8 cellular contexts compared by ENCODE assay signal in the genomic region with DNA sequence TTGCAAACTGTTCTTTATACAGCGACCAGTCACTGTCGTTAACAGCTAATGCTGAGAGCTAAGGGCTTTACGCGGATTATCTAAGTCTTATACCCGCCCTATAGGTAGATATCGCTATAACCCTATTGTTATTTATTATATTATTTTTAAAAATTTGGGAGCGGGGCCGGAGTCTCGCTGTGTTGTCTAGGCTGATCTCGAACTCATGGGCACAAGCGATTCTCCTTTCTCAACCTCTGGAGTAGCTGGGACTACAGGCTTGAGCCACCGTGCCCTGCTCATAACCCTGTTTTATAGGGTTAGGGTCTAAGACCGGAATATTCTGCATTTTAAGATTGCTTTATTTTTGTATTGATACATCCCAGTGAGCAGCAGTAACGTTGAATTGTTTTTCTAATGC. TPM values are rescaled to one million over a fixed set of nuclear protein-coding genes. Genes with fewer than 3 reads are reported as not detected.
DNase-seq lines count a peak whose midpoint lies in the region; ATAC-seq and TF ChIP-seq lines count a peak whose summit lies in the region.

No MANE protein-coding gene starts in this region.

- H3K79me2 ChIP-seq in HCT116 (ENCODE audit: insufficient read depth, low read length) = peaks cover 56% of the 10 kb centered on the region

- intact Hi-C loops in HCT116 (cut with micrococcal nuclease) = no loop called here
- intact Hi-C loops in activated B cell treated with CpG ODN at 0.5 μM for 24 hours (cut with micrococcal nuclease) = loop anchor here (5.0 kb wide), 1 partner anchor 34 kb away; no protein-coding TSS in a partner anchor
- intact Hi-C loops in spleen (cut with DNase I; ENCODE audit: low total_unique reads) = no loop called here

- H3K36me3 Mint-ChIP-seq in activated B cell treated with CpG ODN at 0.5 μM for 24 hours (ENCODE audit: low read depth) = peaks cover 19% of the 10 kb centered on the region

- H3K27ac ChIP-seq in HCT116 (ENCODE audit: low read depth, low read length) (peak overlapping the region; percentile 81), iPS DF 6.9 (ENCODE audit: low read length) (no peak overlapping the region), spleen (peak overlapping the region; percentile 86 to 99 (median 95))

- ATAC-seq in HCT116 (no peak), activated B cell treated with CpG ODN at 0.5 μM for 24 hours (ENCODE audit: low read depth) (no peak), HG03045 (IDR thresholded peaks at IDR 0.05; ENCODE audit: unreplicated experiment) (no peak)

- H3K4me1 ChIP-seq in HCT116 (ENCODE audit: control insufficient read depth in 1 of 2, insufficient read depth in 2 of 2, low read length in 2 of 2) = peaks cover 11 to 21% of the 10 kb centered on the region in 2 experiments; a peak in 3 of 4 replicates
- H3K4me1 ChIP-seq in iPS DF 6.9 (ENCODE audit: control insufficient read depth, insufficient read depth, low read length) = 0 out of 2 replicates have a peak, but pooled peaks cover 1% of the 10 kb centered on the region
- peaks cover 25 to 68% (median 45%) of the 10 kb centered on the region in 6 donors for H3K4me1 ChIP-seq in spleen

- H2AFZ ChIP-seq in HCT116 (ENCODE audit: low read depth, low read length, poor library complexity, severe bottlenecking) = no peak overlapping the region

- no peaks in the 10 kb centered on the region for H3K9me3 Mint-ChIP-seq in activated B cell treated with CpG ODN at 0.5 μM for 24 hours

- H4K20me1 ChIP-seq in HCT116 (ENCODE audit: insufficient read depth) = peaks cover 3% of the 10 kb centered on the region; the same call in 1 of the 2 replicates

- H3K27ac Mint-ChIP-seq in activated B cell treated with CpG ODN at 0.5 μM for 24 hours = peak overlapping the region; percentile 94

- no peaks in the 10 kb centered on the region for H3K9me2 ChIP-seq in HCT116 (ENCODE audit: insufficient read depth)

- TF ChIP-seq CTCF in HCT116 (IDR thresholded peaks at IDR 0.05 in 2 of 3, conservative IDR thresholded peaks at IDR 0.05 in 1 of 3; ENCODE audit: borderline replicate concordance in 1 of 3, insufficient read depth in 1 of 3, low read depth in 2 of 3, low read length in 2 of 3) (no peak), activated B cell treated with CpG ODN at 0.5 μM for 24 hours (IDR thresholded peaks at IDR 0.05) (no peak), spleen (IDR thresholded peaks at IDR 0.05 in 8 of 11, conservative IDR thresholded peaks at IDR 0.05 in 3 of 11) (no peak)

- H3K4me3 Mint-ChIP-seq in activated B cell treated with CpG ODN at 0.5 μM for 24 hours = peak overlapping the region; percentile 99

- H3K4me3 ChIP-seq in HCT116 (replicated peaks in 1 of 2; ENCODE audit: low read depth in 1 of 2, low read length in 2 of 2) (peak overlapping the region; percentile 93 to 98), iPS DF 6.9 (ENCODE audit: low read length) (peak overlapping the region; percentile 82), spleen (peak overlapping the region; percentile 64 to 97 (median 92))

- DNase-seq in HCT116 (ENCODE audit: low read depth, low spot score) (no peak), activated B cell treated with CpG ODN at 0.5 μM for 24 hours (no peak), iPS DF 6.9 (ENCODE audit: low read depth, low spot score) (no peak), spleen (no peak), DMS 273 treated with DMSO at 0.1 percent for 48 hours (lab: John Stamatoyannopoulos, UW) (no peak), hippocampal formation (lab: John Stamatoyannopoulos, UW) (no peak), NCI-H2107 (lab: John Stamatoyannopoulos, UW) (no peak)

- BruUV-seq in HCT116 (replicated peaks; lab: Mats Ljungman, UMichigan) = no TSS peak

- CTCF ChIA-PET in HCT116 (lab: Charles Lee) = interaction anchor here (1.0 kb wide), 1 partner anchor 46 kb away, joined by 3 read pairs; a partner anchor contains a TSS
- CTCF ChIA-PET in activated B cell treated with CpG ODN at 0.5 μM for 24 hours (lab: Charles Lee) = no interaction called here

- POLR2A ChIA-PET in HCT116 (lab: Charles Lee) (interaction anchor here (1.0 to 2.8 kb wide), 3 partner anchors 50 to 109 kb away, joined by 3 to 21 read pairs (median 4); a partner anchor contains a TSS), activated B cell treated with CpG ODN at 0.5 μM for 24 hours (lab: Charles Lee) (interaction anchor here (0.6 to 1.8 kb wide), 7 partner anchors 12 to 491 kb away, joined by 3 to 5 read pairs (median 4); no protein-coding TSS in a partner anchor)

- no peaks in the 10 kb centered on the region; a peak in 1 of 4 replicates for H3K9me3 ChIP-seq in HCT116 (ENCODE audit: control insufficient read depth in 1 of 2, insufficient read depth in 1 of 2, low read depth in 1 of 2, low read length in 2 of 2)
- no peaks in the 10 kb centered on the region for H3K9me3 ChIP-seq in iPS DF 6.9 (ENCODE audit: control insufficient read depth, insufficient read depth, low read length)
- H3K9me3 ChIP-seq in spleen = no peaks in the 10 kb centered on the region

- H3K27me3 ChIP-seq in HCT116 (ENCODE audit: insufficient read depth, low read length) = no peaks in the 10 kb centered on the region
- H3K27me3 ChIP-seq in iPS DF 6.9 (ENCODE audit: control insufficient read depth, insufficient read depth, low read length) = no peaks in the 10 kb centered on the region
- H3K27me3 ChIP-seq in spleen (replicated peaks in 1 of 7) = no peaks in the 10 kb centered on the region

- RAD21 ChIA-PET in HCT116 (lab: Charles Lee; ENCODE audit: low non-redundant PET in 1 of 2, low total read pairs in 2 of 2, uncharacterized antibody in 2 of 2, unreplicated experiment in 2 of 2) = interaction anchor here in 1 of 2 experiments (0.7 kb wide), 1 partner anchor 62 kb away, joined by 3 read pairs; no protein-coding TSS in a partner anchor

- H3K4me2 ChIP-seq in HCT116 (ENCODE audit: low read length) = peak overlapping the region; percentile 84

- H3K36me3 ChIP-seq in HCT116 (ENCODE audit: control insufficient read depth in 1 of 2, insufficient read depth in 2 of 2, low read length in 2 of 2) = peaks cover 7 to 13% of the 10 kb centered on the region in 2 experiments; a peak in 3 of 4 replicates
- H3K36me3 ChIP-seq in iPS DF 6.9 (ENCODE audit: control insufficient read depth, insufficient read depth, low read length) = peaks cover 5% of the 10 kb centered on the region
- H3K36me3 ChIP-seq in spleen = peaks cover 0 to 16% (median 8%) of the 10 kb centered on the region in 6 donors

- TF ChIP-seq RAD21 in HCT116 (IDR thresholded peaks at IDR 0.05; ENCODE audit: low read depth) = no peak

- peak overlapping the region; percentile 99 for H3K9ac ChIP-seq in HCT116 (ENCODE audit: low read length)

- no peaks in the 10 kb centered on the region for H3K27me3 Mint-ChIP-seq in activated B cell treated with CpG ODN at 0.5 μM for 24 hours

- WGBS in iPS DF 6.9 (ENCODE audit: insufficient coverage, insufficient read length) = no CpG with 5 or more reads among the region's 14 CpGs
- WGBS in spleen, 5 donors = 13 to 18% (median 17%) methylated on average over 14 of the region's 14 CpGs

- H3K4me1 Mint-ChIP-seq in activated B cell treated with CpG ODN at 0.5 μM for 24 hours = peaks cover 41% of the 10 kb centered on the region

- TF ChIP-seq POLR2A in HCT116 (IDR thresholded peaks at IDR 0.05; ENCODE audit: borderline replicate concordance, extremely low read depth, insufficient read depth, insufficient read length) (no peak), spleen (IDR thresholded peaks at IDR 0.05) (no peak)

TF ChIP-seq in HCT116, 20 proteins besides CTCF, POLR2A, EP300 and RAD21 (continues in another document):
- TF ChIP-seq FOSL1 (IDR thresholded peaks at IDR 0.05; ENCODE audit: low read depth) = no peak
- no peak for TF ChIP-seq POLR2AphosphoS5 (IDR thresholded peaks at IDR 0.05; ENCODE audit: low read depth, low read length)
- TF ChIP-seq, protein P1, sequence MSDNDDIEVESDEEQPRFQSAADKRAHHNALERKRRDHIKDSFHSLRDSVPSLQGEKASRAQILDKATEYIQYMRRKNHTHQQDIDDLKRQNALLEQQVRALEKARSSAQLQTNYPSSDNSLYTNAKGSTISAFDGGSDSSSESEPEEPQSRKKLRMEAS (IDR thresholded peaks at IDR 0.05) = no peak
- TF ChIP-seq, protein P2, sequence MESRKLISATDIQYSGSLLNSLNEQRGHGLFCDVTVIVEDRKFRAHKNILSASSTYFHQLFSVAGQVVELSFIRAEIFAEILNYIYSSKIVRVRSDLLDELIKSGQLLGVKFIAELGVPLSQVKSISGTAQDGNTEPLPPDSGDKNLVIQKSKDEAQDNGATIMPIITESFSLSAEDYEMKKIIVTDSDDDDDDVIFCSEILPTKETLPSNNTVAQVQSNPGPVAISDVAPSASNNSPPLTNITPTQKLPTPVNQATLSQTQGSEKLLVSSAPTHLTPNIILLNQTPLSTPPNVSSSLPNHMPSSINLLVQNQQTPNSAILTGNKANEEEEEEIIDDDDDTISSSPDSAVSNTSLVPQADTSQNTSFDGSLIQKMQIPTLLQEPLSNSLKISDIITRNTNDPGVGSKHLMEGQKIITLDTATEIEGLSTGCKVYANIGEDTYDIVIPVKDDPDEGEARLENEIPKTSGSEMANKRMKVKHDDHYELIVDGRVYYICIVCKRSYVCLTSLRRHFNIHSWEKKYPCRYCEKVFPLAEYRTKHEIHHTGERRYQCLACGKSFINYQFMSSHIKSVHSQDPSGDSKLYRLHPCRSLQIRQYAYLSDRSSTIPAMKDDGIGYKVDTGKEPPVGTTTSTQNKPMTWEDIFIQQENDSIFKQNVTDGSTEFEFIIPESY (IDR thresholded peaks at IDR 0.05; ENCODE audit: extremely low read depth, insufficient replicate concordance, low read length) = no peak
- TF ChIP-seq SP1 (IDR thresholded peaks at IDR 0.05; ENCODE audit: low read depth) = no peak
- no peak for TF ChIP-seq ZFX (IDR thresholded peaks at IDR 0.05)
- TF ChIP-seq CEBPB (IDR thresholded peaks at IDR 0.05; ENCODE audit: low read depth) = no peak

RNA-seq across cellular contexts. Expression of a gene that starts 24.7 kb away (rescaled TPM):
- 109 TPM for total RNA-seq in HCT116 (2021; ENCODE audit: unreplicated experiment)
- 105 and 108 TPM in 2 replicates for polyA plus RNA-seq in HCT116 (2012)
- 45.2 and 51.5 TPM in 2 replicates for total RNA-seq in activated B cell treated with CpG ODN at 0.5 μM for 24 hours
- 100 to 1,000 TPM in 1 of 7 donors, 10 to 100 TPM in 6; 55.3 to 104 (median 72.4) TPM for total RNA-seq in spleen
- polyA plus RNA-seq in spleen = 10 to 100 TPM; 25.7 to 38.0 (median 33.8) TPM

RNA-seq across cellular contexts. Expression of a gene that starts 46.0 kb away (rescaled TPM):
- total RNA-seq in HCT116 (2021; ENCODE audit: unreplicated experiment) = 60.2 TPM
- 51.1 and 61.3 TPM in 2 replicates for polyA plus RNA-seq in HCT116 (2012)
- 0.32 and 0.47 TPM in 2 replicates for total RNA-seq in activated B cell treated with CpG ODN at 0.5 μM for 24 hours
- 1 to 10 TPM in 6 of 7 donors, under 1 TPM in 1; 0.66 to 3.7 (median 1.8) TPM for total RNA-seq in spleen
- polyA plus RNA-seq in spleen = 1 to 10 TPM in 2 of 3 donors, under 1 TPM in 1; 0.87 to 1.9 (median 1.6) TPM

RNA-seq across cellular contexts. Expression of a gene that starts 50.1 kb away (rescaled TPM):
- total RNA-seq in HCT116 (2021; ENCODE audit: unreplicated experiment) = 173 TPM
- polyA plus RNA-seq in HCT116 (2012) = 213 and 219 TPM in 2 replicates
- total RNA-seq in activated B cell treated with CpG ODN at 0.5 μM for 24 hours = 0.33 and 0.42 TPM in 2 replicates
- total RNA-seq in spleen = 1 to 10 TPM in 3 of 7 donors, under 1 TPM in 2, not detected in 2; 0.43 to 2.4 (median 1.4) TPM
- polyA plus RNA-seq in spleen = 1 to 10 TPM in 1 of 3 donors, under 1 TPM in 2; 0.41 to 4.3 (median 0.80) TPM

RNA-seq across cellular contexts. Expression of a gene that starts 54.6 kb away (rescaled TPM):
- total RNA-seq in HCT116 (2021; ENCODE audit: unreplicated experiment) (12.2 TPM), activated B cell treated with CpG ODN at 0.5 μM for 24 hours (4.8 and 6.8 TPM in 2 replicates), spleen (10 to 100 TPM in 1 of 7 donors, 1 to 10 TPM in 6; 3.0 to 12.5 (median 7.8) TPM)
- 9.9 and 12.5 TPM in 2 replicates for polyA plus RNA-seq in HCT116 (2012)
- polyA plus RNA-seq in spleen = 1 to 10 TPM; 2.4 to 3.2 (median 2.6) TPM

Comparison
In these comparisons a context has a peak if more than half of its experiments do, and no peak if none do; other contexts are left out.
1. RNA of a gene that starts 46.0 kb away (total RNA-seq): 60.2 TPM in HCT116 (single experiment); 0.66 to 3.7 TPM in spleen and 0.32 to 0.47 TPM in activated B cell treated with CpG ODN at 0.5 μM for 24 hours; every median in the first group is over 10 times any median in the second.
2. RNA of a gene that starts 50.1 kb away (total RNA-seq): 173 TPM in HCT116 (single experiment); 0.43 to 2.4 TPM in spleen and 0.33 to 0.42 TPM in activated B cell treated with CpG ODN at 0.5 μM for 24 hours; every median in the first group is over 10 times any median in the second.
3. Peak in every context shown above with its lines, with median percentiles within 50 percentile points of each other: H3K4me3 ChIP-seq.